Comparison of ENCODE assay signal across 8 cellular contexts in genomic region chr6:82247634-82248232, GRCh38. TPM values are rescaled to one million over a fixed set of nuclear protein-coding genes. Genes with fewer than 3 reads are reported as not detected.
DNase-seq lines count a peak whose midpoint lies in the region; FAIRE-seq and TF ChIP-seq lines count a peak whose summit lies in the region.

A gene with protein sequence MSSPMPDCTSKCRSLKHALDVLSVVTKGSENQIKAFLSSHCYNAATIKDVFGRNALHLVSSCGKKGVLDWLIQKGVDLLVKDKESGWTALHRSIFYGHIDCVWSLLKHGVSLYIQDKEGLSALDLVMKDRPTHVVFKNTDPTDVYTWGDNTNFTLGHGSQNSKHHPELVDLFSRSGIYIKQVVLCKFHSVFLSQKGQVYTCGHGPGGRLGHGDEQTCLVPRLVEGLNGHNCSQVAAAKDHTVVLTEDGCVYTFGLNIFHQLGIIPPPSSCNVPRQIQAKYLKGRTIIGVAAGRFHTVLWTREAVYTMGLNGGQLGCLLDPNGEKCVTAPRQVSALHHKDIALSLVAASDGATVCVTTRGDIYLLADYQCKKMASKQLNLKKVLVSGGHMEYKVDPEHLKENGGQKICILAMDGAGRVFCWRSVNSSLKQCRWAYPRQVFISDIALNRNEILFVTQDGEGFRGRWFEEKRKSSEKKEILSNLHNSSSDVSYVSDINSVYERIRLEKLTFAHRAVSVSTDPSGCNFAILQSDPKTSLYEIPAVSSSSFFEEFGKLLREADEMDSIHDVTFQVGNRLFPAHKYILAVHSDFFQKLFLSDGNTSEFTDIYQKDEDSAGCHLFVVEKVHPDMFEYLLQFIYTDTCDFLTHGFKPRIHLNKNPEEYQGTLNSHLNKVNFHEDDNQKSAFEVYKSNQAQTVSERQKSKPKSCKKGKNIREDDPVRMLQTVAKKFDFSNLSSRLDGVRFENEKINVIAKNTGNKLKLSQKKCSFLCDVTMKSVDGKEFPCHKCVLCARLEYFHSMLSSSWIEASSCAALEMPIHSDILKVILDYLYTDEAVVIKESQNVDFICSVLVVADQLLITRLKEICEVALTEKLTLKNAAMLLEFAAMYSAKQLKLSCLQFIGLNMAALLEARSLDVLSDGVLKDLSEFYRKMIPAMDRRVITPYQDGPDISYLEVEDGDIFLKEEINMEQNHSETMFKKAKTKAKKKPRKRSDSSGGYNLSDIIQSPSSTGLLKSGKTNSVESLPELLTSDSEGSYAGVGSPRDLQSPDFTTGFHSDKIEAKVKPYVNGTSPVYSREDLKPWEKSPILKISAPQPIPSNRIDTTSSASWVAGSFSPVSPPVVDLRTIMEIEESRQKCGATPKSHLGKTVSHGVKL (N-terminal part only) (minus strand): TSS chr6:82247744. CDS start chr6:82240486, 7,258 bp downstream.

- peak; percentile 23 for TF ChIP-seq POLR2A in H54 (IDR thresholded peaks at IDR 0.05; ENCODE audit: low read depth, low read length)
- TF ChIP-seq POLR2A in Raji (IDR thresholded peaks at IDR 0.05; ENCODE audit: insufficient read depth, low read depth, low read length): peak; percentile 71
- peak in 1 of 4 donors; percentile 42 for TF ChIP-seq POLR2A in stomach (IDR thresholded peaks at IDR 0.05)

- no peaks in the 10 kb centered on the region for H3K27me3 Mint-ChIP-seq in nephron progenitor cell (ENCODE audit: low read depth, poor library complexity)

- peak; percentile 90 for FAIRE-seq in H54 (lab: Jason Lieb, UNC)

- no peaks in the 10 kb centered on the region for H3K36me3 ChIP-seq in Loucy (ENCODE audit: insufficient read depth, low read length)
- no peaks in the 10 kb centered on the region for H3K36me3 ChIP-seq in stomach

- TF ChIP-seq CTCF in Loucy (conservative IDR thresholded peaks at IDR 0.05; ENCODE audit: low read length) (no peak), fibroblast of the aortic adventitia (IDR thresholded peaks at IDR 0.05; ENCODE audit: insufficient read depth, low read length) (no peak), nephron progenitor cell (IDR thresholded peaks at IDR 0.05) (no peak), stomach (IDR thresholded peaks at IDR 0.05) (no peak)

- H3K36me3 Mint-ChIP-seq in nephron progenitor cell (ENCODE audit: low read depth): peaks cover 33% of the 10 kb centered on the region

- H3K27ac Mint-ChIP-seq in nephron progenitor cell: peak within 1 kb of the TSS; percentile 100

- H3K4me1 ChIP-seq in Loucy (ENCODE audit: insufficient read depth, low read length, poor library complexity, severe bottlenecking): peaks cover 43% of the 10 kb centered on the region
- peaks cover 0 to 46% (median 29%) of the 10 kb centered on the region in 4 donors for H3K4me1 ChIP-seq in stomach

- WGBS in stomach, 5 donors: 0 to 3% (median 1%) methylated on average over 19 to 34 of the region's 34 CpGs

- H3K27me3 ChIP-seq in Loucy (ENCODE audit: insufficient read depth, low read length, poor library complexity, severe bottlenecking) (no peaks in the 10 kb centered on the region), stomach (no peaks in the 10 kb centered on the region)

- H3K27ac ChIP-seq in stomach: peak within 1 kb of the TSS; percentile 89 to 98 (median 95)

- H3K4me3 ChIP-seq in Loucy (ENCODE audit: low read length, poor library complexity, severe bottlenecking) (peak within 1 kb of the TSS; percentile 79), fibroblast of the aortic adventitia (ENCODE audit: low read depth, low read length) (peak within 1 kb of the TSS; percentile 83), stomach (peak within 1 kb of the TSS; percentile 76 to 93 (median 80))

- TF ChIP-seq EP300 in stomach (IDR thresholded peaks at IDR 0.05): no peak

- peak within 1 kb of the TSS; percentile 97 for H2AFZ ChIP-seq in Loucy (ENCODE audit: low read length)

- no peaks in the 10 kb centered on the region for H3K9me3 ChIP-seq in Loucy (ENCODE audit: insufficient read depth, low read depth, low read length)
- H3K9me3 ChIP-seq in stomach: no peaks in the 10 kb centered on the region

- peak within 1 kb of the TSS; percentile 99 for H3K4me3 Mint-ChIP-seq in nephron progenitor cell

- intact Hi-C loops in stomach (cut with DNase I; ENCODE audit: low total_unique reads): no loop called here

- H4K20me1 ChIP-seq in Loucy (ENCODE audit: insufficient read depth, low read length, poor library complexity, severe bottlenecking): peaks cover 30% of the 10 kb centered on the region

- H3K4me2 ChIP-seq in Loucy (ENCODE audit: low read depth, low read length, poor library complexity, severe bottlenecking): peak within 1 kb of the TSS; percentile 99

- peak within 1 kb of the TSS; percentile 80 for H3K9ac ChIP-seq in Loucy (ENCODE audit: low read depth, low read length, poor library complexity, severe bottlenecking)

- H3K9me2 ChIP-seq in Loucy (replicated peaks; ENCODE audit: low read depth, low read length): no peaks in the 10 kb centered on the region

- H3K4me1 Mint-ChIP-seq in nephron progenitor cell: peaks cover 40% of the 10 kb centered on the region

- H3K79me2 ChIP-seq in Loucy (ENCODE audit: insufficient read depth, low read length): peaks cover 45% of the 10 kb centered on the region

- peaks cover 9% of the 10 kb centered on the region for H3K9me3 Mint-ChIP-seq in nephron progenitor cell

- DNase-seq in EL (peak; percentile 94), H54 (ENCODE audit: insufficient read length, low spot score) (peak; percentile 75), fibroblast of the aortic adventitia (ENCODE audit: low read depth) (peak; percentile 93), nephron progenitor cell (peak; percentile 88), stomach (peak; percentile 95)
- peak; percentile 80 for DNase-seq in activated T-helper 9 cell treated with anti-CD3 and anti-CD28 coated beads, Interleukin-2, amount 50 U/mL, for 16 hours (ENCODE audit: low read depth)

- H3F3A ChIP-seq in Loucy (ENCODE audit: low read depth): no peaks in the 10 kb centered on the region

RNA-seq across cellular contexts. Expression of the gene that starts here (rescaled TPM):
- 63.3 and 69.3 TPM in 2 replicates for total RNA-seq in fibroblast of the aortic adventitia (ENCODE audit: low replicate concordance)
- total RNA-seq in stomach: 10 to 100 TPM; 19.7 to 93.4 (median 37.3) TPM
- polyA plus RNA-seq in stomach: 10 to 100 TPM; 15.9 to 30.9 (median 16.1) TPM

Comparison
In these comparisons a context has a peak if more than half of its experiments do, and no peak if none do; other contexts are left out.
1. Peak in every context shown above with its lines: DNase-seq, H3K4me3 ChIP-seq and H3K27ac ChIP-seq.